ENCODE assay signal across 16 cellular contexts in the genomic region with DNA sequence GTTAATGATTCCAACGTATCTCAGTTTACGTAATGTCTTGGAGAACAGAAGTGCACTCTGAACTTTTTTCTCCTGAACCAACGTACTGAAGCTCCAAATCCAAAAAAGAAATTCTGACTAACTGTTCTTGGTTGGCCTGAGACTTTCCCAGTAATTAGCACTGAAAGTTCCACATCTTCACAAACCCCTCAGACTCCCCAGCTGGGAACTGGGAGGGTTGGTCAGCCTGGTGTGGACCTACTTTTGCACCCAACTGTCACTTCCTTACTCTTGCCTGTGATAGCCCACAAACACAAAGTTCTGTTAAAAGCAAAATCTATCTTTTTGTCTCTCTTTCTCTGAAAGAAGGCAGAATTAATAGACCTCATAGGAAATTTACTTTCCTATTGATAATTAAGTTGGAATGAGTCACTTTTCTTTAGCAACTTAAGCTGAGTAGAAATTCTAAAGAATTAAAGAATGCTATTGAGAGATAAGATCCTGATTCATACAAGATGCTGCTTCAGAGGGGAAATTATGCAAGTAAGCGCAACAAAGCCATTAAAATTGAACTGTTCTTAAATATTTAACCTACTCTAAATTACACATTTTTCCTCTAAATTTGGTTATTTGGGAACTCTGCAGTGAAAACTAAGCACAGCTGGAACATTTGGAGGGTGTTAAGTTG.
A peak's percentile ranks its signal among the peaks of the same experiment; 100 is the strongest.
DNase-seq lines count a peak whose midpoint lies in the region; ATAC-seq and TF ChIP-seq lines count a peak whose summit lies in the region.
"Had no signal": no experiment of that assay in that cellular context is flagged by ENCODE, and none has a peak within 500 bp of the region (broad histone marks: within the 10 kb centered on the region; RNA-seq: fewer than 3 reads in every experiment).

No MANE protein-coding gene starts in this region.

- TF ChIP-seq CTCF in heart left ventricle (IDR thresholded peaks at IDR 0.05) = no peak
- TF ChIP-seq CTCF in chondrocyte (IDR thresholded peaks at IDR 0.05) = no peak
- TF ChIP-seq CTCF in vagina (IDR thresholded peaks at IDR 0.05) = no peak

- no peaks in the 10 kb centered on the region for H3K9me3 ChIP-seq in heart left ventricle
- H3K9me3 ChIP-seq in vagina = no peaks in the 10 kb centered on the region
- H3K9me3 ChIP-seq: body of pancreas had no signal

- peaks cover 16% of the 10 kb centered on the region for H3K36me3 Mint-ChIP-seq in chondrocyte (ENCODE audit: low read depth)
- no peaks in the 10 kb centered on the region for H3K36me3 Mint-ChIP-seq in activated T-helper 17 cell treated with anti-CD3 and anti-CD28 coated beads, Interleukin-2, amount 50 U/mL, for 72 hours (ENCODE audit: low read depth)
- H3K36me3 Mint-ChIP-seq: CD8-positive, alpha-beta memory T cell had no signal

- 81 to 86% (median 85%) methylated on average over 4 of the region's 4 CpGs for WGBS in heart left ventricle, 4 donors

- H3K4me1 Mint-ChIP-seq in chondrocyte (ENCODE audit: low read depth) = peaks cover 83% of the 10 kb centered on the region
- no peaks in the 10 kb centered on the region for H3K4me1 Mint-ChIP-seq in activated T-helper 17 cell treated with anti-CD3 and anti-CD28 coated beads, Interleukin-2, amount 50 U/mL, for 72 hours
- H3K4me1 Mint-ChIP-seq: CD8-positive, alpha-beta memory T cell had no signal

- H3K27me3 Mint-ChIP-seq in chondrocyte (ENCODE audit: low read depth) = no peaks in the 10 kb centered on the region
- H3K27me3 Mint-ChIP-seq in activated T-helper 17 cell treated with anti-CD3 and anti-CD28 coated beads, Interleukin-2, amount 50 U/mL, for 72 hours = peaks cover 6% of the 10 kb centered on the region
- H3K27me3 Mint-ChIP-seq: progenitor cell of endocrine pancreas had no signal

- H3K4me1 ChIP-seq in heart left ventricle = peaks cover 0 to 69% (median 19%) of the 10 kb centered on the region in 12 donors
- H3K4me1 ChIP-seq in vagina = peaks cover 28% of the 10 kb centered on the region
- H3K4me1 ChIP-seq: body of pancreas had no signal

- peak overlapping the region in 11 of 12 donors; percentile 7 to 77 (median 41) for H3K27ac ChIP-seq in heart left ventricle
- H3K27ac ChIP-seq in vagina = peak overlapping the region; percentile 48
- H3K27ac ChIP-seq: body of pancreas had no signal

- no peaks in the 10 kb centered on the region for H3K27me3 ChIP-seq in heart left ventricle
- no peaks in the 10 kb centered on the region for H3K27me3 ChIP-seq in vagina
- H3K27me3 ChIP-seq: body of pancreas had no signal

- H3K27ac Mint-ChIP-seq in chondrocyte (ENCODE audit: unreplicated experiment) = peak overlapping the region; percentile 93
- no peak overlapping the region for H3K27ac Mint-ChIP-seq in activated T-helper 17 cell treated with anti-CD3 and anti-CD28 coated beads, Interleukin-2, amount 50 U/mL, for 72 hours
- H3K27ac Mint-ChIP-seq: CD8-positive, alpha-beta memory T cell; progenitor cell of endocrine pancreas had no signal

- peak in 1 of 5 donors; percentile 34 for DNase-seq in heart left ventricle
- DNase-seq in cardiac septum (ENCODE audit: low spot score) = no peak
- DNase-seq in chondrocyte (ENCODE audit: low spot score) = no peak
- DNase-seq in iris pigment epithelial cell (ENCODE audit: low read depth) = peak; percentile 80
- DNase-seq in vagina (ENCODE audit: extremely low spot score in 2 of 2) = no peak
- DNase-seq in MV-4-11 (lab: John Stamatoyannopoulos, UW) = no peak
- DNase-seq: activated gamma-delta T cell treated with Interleukin-2 at 50 U/mL for 16 hours; body of pancreas; CD8-positive, alpha-beta memory T cell; KG1; NCI-H510A; OCI-M1; stimulated activated CD4-positive, alpha-beta T cell treated with anti-CD3 and anti-CD28 coated beads, Interleukin-15, amount 100 ng/mL, for 24 hours had no signal

- H3K9me3 Mint-ChIP-seq in chondrocyte (ENCODE audit: low read depth) = no peaks in the 10 kb centered on the region
- H3K9me3 Mint-ChIP-seq in activated T-helper 17 cell treated with anti-CD3 and anti-CD28 coated beads, Interleukin-2, amount 50 U/mL, for 72 hours = no peaks in the 10 kb centered on the region
- H3K9me3 Mint-ChIP-seq: CD8-positive, alpha-beta memory T cell had no signal

- H3K36me3 ChIP-seq in heart left ventricle = peaks cover 0 to 20% (median 8%) of the 10 kb centered on the region in 9 donors
- H3K36me3 ChIP-seq in vagina = peaks cover 0 to 5% of the 10 kb centered on the region in 2 donors

- H3K4me3 Mint-ChIP-seq in chondrocyte (ENCODE audit: unreplicated experiment) = no peak overlapping the region
- H3K4me3 Mint-ChIP-seq in activated T-helper 17 cell treated with anti-CD3 and anti-CD28 coated beads, Interleukin-2, amount 50 U/mL, for 72 hours = no peak overlapping the region
- H3K4me3 Mint-ChIP-seq: CD8-positive, alpha-beta memory T cell had no signal

- ATAC-seq in heart left ventricle (peak in 2 of 4 donors; percentile 47 to 53), GM21526 (IDR thresholded peaks at IDR 0.05; ENCODE audit: low FRiP score, unreplicated experiment) (no peak)
- ATAC-seq in activated T-helper 17 cell treated with anti-CD3 and anti-CD28 coated beads, Interleukin-2, amount 50 U/mL, for 72 hours (replicated peaks) = no peak
- ATAC-seq: body of pancreas had no signal

- TF ChIP-seq POLR2A in heart left ventricle (IDR thresholded peaks at IDR 0.05) (no peak), vagina (IDR thresholded peaks at IDR 0.05) (no peak)

- H3K4me3 ChIP-seq in heart left ventricle (no peak overlapping the region), vagina (no peak overlapping the region)
- H3K4me3 ChIP-seq: body of pancreas had no signal

- intact Hi-C loops in heart left ventricle (cut with DNase I) (loop anchor here in 2 of 10 donors (5.0 to 10.0 kb wide), 2 partner anchors 151 to 153 kb away; a partner anchor contains a TSS), cardiac septum (cut with DNase I) (loop anchor here (10.0 kb wide), 1 partner anchor 71 kb away; no protein-coding TSS in a partner anchor), vagina (cut with DNase I) (no loop called here)
